8 cellular contexts compared by ENCODE assay signal in the genomic region with DNA sequence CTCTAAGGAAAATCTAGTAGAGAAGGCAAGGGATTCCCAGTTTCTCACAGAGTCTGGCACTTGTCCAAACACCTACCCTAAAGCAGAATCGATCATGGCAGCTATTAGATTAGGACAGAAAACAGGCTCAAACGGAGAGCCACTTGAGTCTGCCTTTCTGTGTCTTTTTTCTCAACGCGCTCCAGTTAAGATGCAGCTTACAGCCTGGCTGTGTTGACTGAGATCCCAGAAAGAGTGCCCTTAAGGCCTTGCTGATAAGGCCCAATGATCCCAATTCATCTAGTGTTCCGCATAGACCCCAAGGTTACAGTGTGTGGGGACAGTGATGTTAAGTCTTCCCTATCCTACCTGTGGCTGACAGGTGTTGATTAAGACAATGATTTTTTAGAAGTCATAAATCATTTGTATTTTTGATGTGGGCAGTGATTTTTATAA. TPM values are rescaled to one million over a fixed set of nuclear protein-coding genes. Genes with fewer than 3 reads are reported as not detected.
A peak's percentile ranks its signal among the peaks of the same experiment; 100 is the strongest.
DNase-seq lines count a peak whose midpoint lies in the region; ATAC-seq and TF ChIP-seq lines count a peak whose summit lies in the region.

No MANE protein-coding gene starts in this region.

- DNase-seq in G401 (ENCODE audit: low spot score) (peak; percentile 41), NCI-H146 treated with DMSO at 0.1 percent for 48 hours (lab: John Stamatoyannopoulos, UW; ENCODE audit: unreplicated experiment) (peak; percentile 47), amniotic epithelial cell (ENCODE audit: low read depth) (peak; percentile 10), left lung (no peak), testis (peak; percentile 18), 8988T (no peak), NAMALWA (ENCODE audit: low spot score) (no peak)

- H3K36me3 ChIP-seq in left lung (peaks cover 0 to 11% of the 10 kb centered on the region in 2 donors), testis (ENCODE audit: low read depth, missing control alignments) (no peaks in the 10 kb centered on the region)

- 13 to 18% methylated on average over 5 of the region's 5 CpGs for WGBS in testis, 2 donors

- intact Hi-C loops in left lung (cut with DNase I): no loop called here
- intact Hi-C loops in testis (cut with DNase I; ENCODE audit: low total_unique reads): no loop called here

- no peak for ATAC-seq in left lung
- no peak for ATAC-seq in GM21529 (IDR thresholded peaks at IDR 0.05; ENCODE audit: unreplicated experiment)

- H3K9me3 ChIP-seq in left lung (no peaks in the 10 kb centered on the region), testis (no peaks in the 10 kb centered on the region)

- H3K4me3 ChIP-seq in left lung (peak overlapping the region; percentile 63 to 71), testis (peak overlapping the region; percentile 82 to 83)

- TF ChIP-seq CTCF in left lung (IDR thresholded peaks at IDR 0.05): no peak
- TF ChIP-seq CTCF in testis (IDR thresholded peaks at IDR 0.05): no peak

- in situ Hi-C loops in G401 (cut with HindIII; ENCODE audit: low sequenced_read_pairs): no loop called here

- peak overlapping the region; percentile 92 to 96 for H3K27ac ChIP-seq in left lung
- peak overlapping the region; percentile 91 to 98 for H3K27ac ChIP-seq in testis

- TF ChIP-seq POLR2A in testis (IDR thresholded peaks at IDR 0.05): no peak

- H3K27me3 ChIP-seq in left lung: no peaks in the 10 kb centered on the region
- no peaks in the 10 kb centered on the region for H3K27me3 ChIP-seq in testis

- H3K4me1 ChIP-seq in left lung (peaks cover 5 to 16% of the 10 kb centered on the region in 2 donors), testis (peaks cover 9% of the 10 kb centered on the region)

RNA-seq across cellular contexts. Expression of a gene that starts 1.0 kb away (rescaled TPM):
- 40.0 and 57.2 TPM in 2 replicates for total RNA-seq in G401 (2014; rRNA removed; shearing (Covaris generic))
- 10 to 100 TPM; 43.3 to 43.7 TPM for total RNA-seq in left lung
- total RNA-seq in testis: 10 to 100 TPM; 49.4 to 63.6 TPM
- 24.7 TPM for polyA plus RNA-seq in testis (ENCODE audit: insufficient read depth, low read depth, low replicate concordance)

Comparison
In these comparisons a context has a peak if more than half of its experiments do, and no peak if none do; other contexts are left out.
1. DNase-seq: peak in G401 (single experiment), NCI-H146 treated with DMSO at 0.1 percent for 48 hours (single experiment), amniotic epithelial cell (single experiment) and testis (single experiment); none in left lung (0 of 2), 8988T (single experiment) and NAMALWA (single experiment).